13 cellular contexts compared by ENCODE assay signal in genomic region chr19:45117666-45118065, GRCh38. TPM values are rescaled to one million over a fixed set of nuclear protein-coding genes. Genes with fewer than 3 reads are reported as not detected.
DNase-seq lines count a peak whose midpoint lies in the region; ATAC-seq and TF ChIP-seq lines count a peak whose summit lies in the region.
"Had no signal": no experiment of that assay in that cellular context is flagged by ENCODE, and none has a peak within 500 bp of the region (broad histone marks: within the 10 kb centered on the region; RNA-seq: fewer than 3 reads in every experiment).

No MANE protein-coding gene starts in this region.

- ATAC-seq in GM21723 (IDR thresholded peaks at IDR 0.05; ENCODE audit: unreplicated experiment) (peak; percentile 2), GM19023 (IDR thresholded peaks at IDR 0.05; ENCODE audit: unreplicated experiment) (no peak)
- ATAC-seq: HCT116 had no signal

- no peak overlapping the region for H4K8ac ChIP-seq in neuronal stem cell (ENCODE audit: low read depth, low read length)

- H2BK120ac ChIP-seq in neuronal stem cell (ENCODE audit: low read depth, low read length): no peak overlapping the region

- H2AK5ac ChIP-seq in neuronal stem cell (ENCODE audit: low read depth, low read length): peak overlapping the region; percentile 88

- H3K9me3 Mint-ChIP-seq in activated T-helper 2 cell treated with anti-CD3 and anti-CD28 coated beads, Interferon-gamma antibody, Interleukin-2, Interleukin-4, amounts not matched to agents 10 μg/mL and 5 μg/mL and 100 μg/mL, durations not matched to agents 14 hours and 24 hours and 36 hours: no peaks in the 10 kb centered on the region
- H3K9me3 Mint-ChIP-seq: memory B cell had no signal

- no peak overlapping the region for H2BK15ac ChIP-seq in neuronal stem cell (ENCODE audit: low read length)

- peaks cover 0 to 2% of the 10 kb centered on the region in 2 donors for H3K9me3 ChIP-seq in neuronal stem cell (replicated peaks in 1 of 2; ENCODE audit: control insufficient read depth in 2 of 2, insufficient read depth in 1 of 2, low read depth in 1 of 2, low read length in 2 of 2)
- no peaks in the 10 kb centered on the region for H3K9me3 ChIP-seq in testis
- H3K9me3 ChIP-seq: MG63 had no signal

- H2AFZ ChIP-seq in neuronal stem cell (ENCODE audit: low read length): no peak overlapping the region

- no peak for TF ChIP-seq POLR2A in testis (IDR thresholded peaks at IDR 0.05)

- H2BK12ac ChIP-seq in neuronal stem cell (ENCODE audit: low read length): no peak overlapping the region

- no peak overlapping the region for H3K4me3 Mint-ChIP-seq in activated T-helper 2 cell treated with anti-CD3 and anti-CD28 coated beads, Interferon-gamma antibody, Interleukin-2, Interleukin-4, amounts not matched to agents 10 μg/mL and 5 μg/mL and 100 μg/mL, durations not matched to agents 14 hours and 24 hours and 36 hours (ENCODE audit: low read depth)

- H3K4me3 ChIP-seq in neuronal stem cell (ENCODE audit: low read length in 2 of 2) (no peak overlapping the region), testis (no peak overlapping the region)
- H3K4me3 ChIP-seq: MG63 had no signal

- H4K91ac ChIP-seq in neuronal stem cell (ENCODE audit: low read depth, low read length, poor library complexity): no peak overlapping the region

- H3K4ac ChIP-seq in neuronal stem cell (ENCODE audit: low read length): no peak overlapping the region

- H3K36me3 Mint-ChIP-seq in activated T-helper 2 cell treated with anti-CD3 and anti-CD28 coated beads, Interferon-gamma antibody, Interleukin-2, Interleukin-4, amounts not matched to agents 10 μg/mL and 5 μg/mL and 100 μg/mL, durations not matched to agents 14 hours and 24 hours and 36 hours (ENCODE audit: low read depth): no peaks in the 10 kb centered on the region
- H3K36me3 Mint-ChIP-seq: memory B cell had no signal

- peak overlapping the region; percentile 53 for H3K27ac Mint-ChIP-seq in activated T-helper 2 cell treated with anti-CD3 and anti-CD28 coated beads, Interferon-gamma antibody, Interleukin-2, Interleukin-4, amounts not matched to agents 10 μg/mL and 5 μg/mL and 100 μg/mL, durations not matched to agents 14 hours and 24 hours and 36 hours

- intact Hi-C loops in activated T-helper 2 cell treated with anti-CD3 and anti-CD28 coated beads, Interferon-gamma antibody, Interleukin-2, Interleukin-4, amounts not matched to agents 10 μg/mL and 5 μg/mL and 100 μg/mL, durations not matched to agents 14 hours and 24 hours and 36 hours (cut with micrococcal nuclease): loop anchor here (5.0 kb wide), 1 partner anchor 40 kb away; the partner anchor contains the start of genes GEMIN7 and ZNF296
- intact Hi-C loops in testis (cut with DNase I; ENCODE audit: low total_unique reads): no loop called here

- no peaks in the 10 kb centered on the region for H3K36me3 ChIP-seq in neuronal stem cell (replicated peaks in 1 of 2; ENCODE audit: control insufficient read depth in 2 of 2, insufficient read depth in 2 of 2, low read length in 2 of 2)
- H3K36me3 ChIP-seq in testis (ENCODE audit: low read depth, missing control alignments): no peaks in the 10 kb centered on the region

- H3K14ac ChIP-seq in neuronal stem cell (ENCODE audit: low read length): peak overlapping the region; percentile 38

- whole genome bisulfite sequencing in neuronal stem cell (ENCODE audit: extremely low coverage in 2 of 2, insufficient read length in 2 of 2, insufficient replicate concordance in 1 of 2), 2 donors: no CpG with 5 or more reads among the region's 12 CpGs
- 53 to 60% methylated on average over 1 to 12 of the region's 12 CpGs for WGBS in testis, 2 donors

- no peak for TF ChIP-seq CTCF in testis (IDR thresholded peaks at IDR 0.05)

- DNase-seq in NCI-H748 (lab: John Stamatoyannopoulos, UW; ENCODE audit: unreplicated experiment) (peak; percentile 31), NCI-H748 treated with DMSO at 0.1 percent for 48 hours (lab: John Stamatoyannopoulos, UW) (no peak), neuronal stem cell (ENCODE audit: low spot score) (no peak), testis (no peak)
- no peak for DNase-seq in activated T-helper 2 cell treated with anti-CD3 and anti-CD28 coated beads, Interferon-gamma antibody, Interleukin-2, Interleukin-4, amounts not matched to agents 10 μg/mL and 5 μg/mL and 100 μg/mL, durations not matched to agents 14 hours and 24 hours and 36 hours (ENCODE audit: low spot score)
- no peak for DNase-seq in NK-92 treated with Interleukin-12 subunit alpha and Interleukin-12 subunit beta, amount 100 ng/mL, for 24 hours (lab: John Stamatoyannopoulos, UW)
- DNase-seq: activated gamma-delta T cell treated with Interleukin-2 at 50 U/mL for 16 hours, MG63 had no signal

- H3K27ac ChIP-seq in neuronal stem cell (replicated peaks; ENCODE audit: low read length): no peak overlapping the region
- no peak overlapping the region for H3K27ac ChIP-seq in testis

- H3K79me1 ChIP-seq in neuronal stem cell (ENCODE audit: low read depth, low read length): peaks cover 39% of the 10 kb centered on the region

- peaks cover 16 to 21% of the 10 kb centered on the region in 2 donors for H3K4me1 ChIP-seq in neuronal stem cell (ENCODE audit: control insufficient read depth in 2 of 2, insufficient read depth in 1 of 2, low read depth in 1 of 2, low read length in 2 of 2)
- H3K4me1 ChIP-seq in testis: no peaks in the 10 kb centered on the region

- no peaks in the 10 kb centered on the region for H3K27me3 Mint-ChIP-seq in activated T-helper 2 cell treated with anti-CD3 and anti-CD28 coated beads, Interferon-gamma antibody, Interleukin-2, Interleukin-4, amounts not matched to agents 10 μg/mL and 5 μg/mL and 100 μg/mL, durations not matched to agents 14 hours and 24 hours and 36 hours (ENCODE audit: low read depth)
- H3K27me3 Mint-ChIP-seq: memory B cell had no signal

- H3K27me3 ChIP-seq in neuronal stem cell (ENCODE audit: control insufficient read depth in 3 of 3, insufficient read depth in 3 of 3, low read depth in 1 of 3, low read length in 3 of 3) (no peaks in the 10 kb centered on the region), testis (no peaks in the 10 kb centered on the region)
- H3K27me3 ChIP-seq: MG63 had no signal

- peak overlapping the region; percentile 38 for H3K18ac ChIP-seq in neuronal stem cell (ENCODE audit: low read length)

- peak overlapping the region; percentile 44 for H3K9ac ChIP-seq in neuronal stem cell (ENCODE audit: low read depth, low read length, poor library complexity)

- H3K23ac ChIP-seq in neuronal stem cell (ENCODE audit: low read depth, low read length, poor library complexity): peak overlapping the region; percentile 55

- no peak overlapping the region for H2BK5ac ChIP-seq in neuronal stem cell (ENCODE audit: low read length)

- H3K4me1 Mint-ChIP-seq in activated T-helper 2 cell treated with anti-CD3 and anti-CD28 coated beads, Interferon-gamma antibody, Interleukin-2, Interleukin-4, amounts not matched to agents 10 μg/mL and 5 μg/mL and 100 μg/mL, durations not matched to agents 14 hours and 24 hours and 36 hours (ENCODE audit: low read depth): peaks cover 49% of the 10 kb centered on the region

- no peak overlapping the region for H3K4me2 ChIP-seq in neuronal stem cell (ENCODE audit: insufficient read depth, low read length, poor library complexity, severe bottlenecking)

RNA-seq across cellular contexts. Expression of gene PPP1R37, which starts 24.7 kb away (rescaled TPM):
- 15.7 and 18.4 TPM in 2 replicates for total RNA-seq in activated T-helper 2 cell treated with anti-CD3 and anti-CD28 coated beads, Interferon-gamma antibody, Interleukin-2, Interleukin-4, amounts not matched to agents 10 μg/mL and 5 μg/mL and 100 μg/mL, durations not matched to agents 14 hours and 24 hours and 36 hours
- polyA plus RNA-seq in neuronal stem cell (2013, experiment 1 of 2): 15.6 TPM
- polyA plus RNA-seq in neuronal stem cell (2013, experiment 2 of 2): 15.8 TPM
- total RNA-seq in testis: 10 to 100 TPM; 82.5 to 83.0 TPM
- 28.5 TPM for polyA plus RNA-seq in testis (ENCODE audit: insufficient read depth, low read depth, low replicate concordance)

RNA-seq across cellular contexts. Expression of gene GEMIN7, which starts 38.6 kb away (rescaled TPM):
- 44.9 and 49.4 TPM in 2 replicates for total RNA-seq in activated T-helper 2 cell treated with anti-CD3 and anti-CD28 coated beads, Interferon-gamma antibody, Interleukin-2, Interleukin-4, amounts not matched to agents 10 μg/mL and 5 μg/mL and 100 μg/mL, durations not matched to agents 14 hours and 24 hours and 36 hours
- 19.2 TPM for polyA plus RNA-seq in neuronal stem cell (2013, experiment 1 of 2)
- 18.7 TPM for polyA plus RNA-seq in neuronal stem cell (2013, experiment 2 of 2)
- total RNA-seq in testis: 10 to 100 TPM in 1 of 2 donors, 1 to 10 TPM in 1; 7.6 to 13.5 TPM
- polyA plus RNA-seq in testis (ENCODE audit: insufficient read depth, low read depth, low replicate concordance): 9.7 TPM

RNA-seq across cellular contexts. Expression of gene ZNF296, which starts 41.4 kb away (rescaled TPM):
- total RNA-seq in activated T-helper 2 cell treated with anti-CD3 and anti-CD28 coated beads, Interferon-gamma antibody, Interleukin-2, Interleukin-4, amounts not matched to agents 10 μg/mL and 5 μg/mL and 100 μg/mL, durations not matched to agents 14 hours and 24 hours and 36 hours: 3.9 and 5.8 TPM in 2 replicates
- 1.2 TPM for polyA plus RNA-seq in neuronal stem cell (2013, experiment 1 of 2)
- polyA plus RNA-seq in neuronal stem cell (2013, experiment 2 of 2): 1.0 TPM
- total RNA-seq in testis: 1 to 10 TPM; 5.8 to 6.7 TPM
- polyA plus RNA-seq in testis (ENCODE audit: insufficient read depth, low read depth, low replicate concordance): 3.0 TPM

RNA-seq across cellular contexts. Expression of gene NKPD1, which starts 43.1 kb away (rescaled TPM):
- 0.07 and 0.09 TPM in 2 replicates for total RNA-seq in activated T-helper 2 cell treated with anti-CD3 and anti-CD28 coated beads, Interferon-gamma antibody, Interleukin-2, Interleukin-4, amounts not matched to agents 10 μg/mL and 5 μg/mL and 100 μg/mL, durations not matched to agents 14 hours and 24 hours and 36 hours
- 0.28 TPM for polyA plus RNA-seq in neuronal stem cell (2013, experiment 1 of 2)
- polyA plus RNA-seq in neuronal stem cell (2013, experiment 2 of 2): 0.33 TPM
- 1 to 10 TPM; 1.3 to 4.2 TPM for total RNA-seq in testis
- polyA plus RNA-seq in testis (ENCODE audit: insufficient read depth, low read depth, low replicate concordance): 1.0 TPM
- total RNA-seq: sciatic nerve had no signal
